ENCODE assay signal across 16 cellular contexts in the genomic region with DNA sequence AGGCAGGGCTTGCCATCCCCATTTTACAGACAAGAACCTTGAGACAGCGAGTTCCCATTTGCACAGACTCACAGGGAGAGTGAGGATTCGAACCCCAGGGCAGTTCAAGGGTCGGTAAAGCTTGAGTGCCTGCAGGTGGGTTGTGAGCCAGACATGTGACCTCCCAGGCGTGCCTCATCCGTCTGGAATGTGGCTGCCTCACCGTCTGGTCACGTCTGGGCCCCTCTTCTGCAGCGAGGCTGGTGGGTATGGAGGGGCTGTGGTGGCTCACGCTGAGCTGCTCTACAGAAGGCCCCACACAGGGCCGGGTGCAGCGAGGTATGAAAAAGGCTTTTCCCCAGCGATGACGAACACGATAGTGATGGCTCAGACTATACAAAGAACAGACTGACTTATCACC. TPM values are rescaled to one million over a fixed set of nuclear protein-coding genes. Genes with fewer than 3 reads are reported as not detected.
DNase-seq lines count a peak whose midpoint lies in the region; ATAC-seq and TF ChIP-seq lines count a peak whose summit lies in the region.
"Had no signal": no experiment of that assay in that cellular context is flagged by ENCODE, and none has a peak within 500 bp of the region (broad histone marks: within the 10 kb centered on the region; RNA-seq: fewer than 3 reads in every experiment).

No MANE protein-coding gene starts in this region.

- H3K9ac ChIP-seq in HCT116 (ENCODE audit: low read length) = no peak overlapping the region

- no peaks in the 10 kb centered on the region for H3K9me2 ChIP-seq in HCT116 (ENCODE audit: insufficient read depth)

- TF ChIP-seq POLR2A in HCT116 (IDR thresholded peaks at IDR 0.05; ENCODE audit: borderline replicate concordance, extremely low read depth, insufficient read depth, insufficient read length) = no peak

- no peaks in the 10 kb centered on the region for H3K27me3 ChIP-seq in HCT116 (ENCODE audit: insufficient read depth, low read length)
- no peaks in the 10 kb centered on the region for H3K27me3 ChIP-seq in RWPE2 (ENCODE audit: insufficient read depth, poor library complexity, severe bottlenecking)
- no peaks in the 10 kb centered on the region for H3K27me3 ChIP-seq in foreskin keratinocyte

- BruUV-seq in HCT116 (replicated peaks; lab: Mats Ljungman, UMichigan) = no TSS peak

- H2AFZ ChIP-seq in HCT116 (ENCODE audit: low read depth, low read length, poor library complexity, severe bottlenecking) = no peak overlapping the region

- H3K27ac ChIP-seq in HCT116 (ENCODE audit: low read depth, low read length) (no peak overlapping the region), RWPE2 (ENCODE audit: poor library complexity, severe bottlenecking) (peak overlapping the region; percentile 7), foreskin keratinocyte (no peak overlapping the region)
- H3K27ac ChIP-seq: thoracic aorta had no signal

- H4K20me1 ChIP-seq in HCT116 (ENCODE audit: insufficient read depth) = no peaks in the 10 kb centered on the region

- DNase-seq in HCT116 (ENCODE audit: low read depth, low spot score) (no peak), RWPE2 (ENCODE audit: low spot score) (no peak), foreskin keratinocyte (peak; percentile 76 to 86), retinal pigment epithelial cell (ENCODE audit: low read depth) (peak; percentile 79), UCSD-AML1 (lab: John Stamatoyannopoulos, UW; ENCODE audit: unreplicated experiment) (no peak), activated gamma-delta T cell treated with Interleukin-2 at 50 U/mL for 16 hours (no peak), Kasumi-1 (lab: John Stamatoyannopoulos, UW) (no peak), GDM1 (lab: John Stamatoyannopoulos, UW) (no peak)
- DNase-seq: activated CD4-positive, alpha-beta memory T cell treated with anti-CD3 and anti-CD28 coated beads, Interleukin-2, amount 10 ng/mL, durations not matched to agents 7 days and 5 days; CD8-positive, alpha-beta T cell; effector memory CD8-positive, alpha-beta T cell; NCI-H526; nucleus accumbens had no signal

- POLR2A ChIA-PET in HCT116 (lab: Charles Lee) = interaction anchor here (1.0 kb wide), 1 partner anchor 20 kb away, joined by 3 read pairs; no protein-coding TSS in a partner anchor

- H3K79me2 ChIP-seq in HCT116 (ENCODE audit: insufficient read depth, low read length) = no peaks in the 10 kb centered on the region

- RAD21 ChIA-PET in HCT116 (lab: Charles Lee; ENCODE audit: low non-redundant PET in 1 of 2, low total read pairs in 2 of 2, uncharacterized antibody in 2 of 2, unreplicated experiment in 2 of 2) = no interaction called here

- peaks cover 2 to 12% of the 10 kb centered on the region in 2 experiments; a peak in 2 of 4 replicates for H3K4me1 ChIP-seq in HCT116 (ENCODE audit: control insufficient read depth in 1 of 2, insufficient read depth in 2 of 2, low read length in 2 of 2)
- H3K4me1 ChIP-seq in RWPE2 (ENCODE audit: insufficient read depth, poor library complexity, severe bottlenecking) = no peaks in the 10 kb centered on the region
- peaks cover 5% of the 10 kb centered on the region for H3K4me1 ChIP-seq in foreskin keratinocyte

- H3K9me3 ChIP-seq in HCT116 (ENCODE audit: control insufficient read depth in 1 of 2, insufficient read depth in 1 of 2, low read depth in 1 of 2, low read length in 2 of 2) (no peaks in the 10 kb centered on the region), RWPE2 (ENCODE audit: severe bottlenecking) (no peaks in the 10 kb centered on the region)
- H3K9me3 ChIP-seq: thoracic aorta had no signal

- H3K4me3 ChIP-seq in HCT116 (replicated peaks in 1 of 2; ENCODE audit: low read depth in 1 of 2, low read length in 2 of 2) = no peak overlapping the region
- H3K4me3 ChIP-seq in RWPE2 (ENCODE audit: severe bottlenecking) = no peak overlapping the region
- no peak overlapping the region for H3K4me3 ChIP-seq in retinal pigment epithelial cell (ENCODE audit: low read length)
- H3K4me3 ChIP-seq: lung, thoracic aorta had no signal

- TF ChIP-seq RAD21 in HCT116 (IDR thresholded peaks at IDR 0.05; ENCODE audit: low read depth) = no peak

- CTCF ChIA-PET in HCT116 (lab: Charles Lee) = no interaction called here

- TF ChIP-seq CTCF in HCT116 (IDR thresholded peaks at IDR 0.05 in 2 of 3, conservative IDR thresholded peaks at IDR 0.05 in 1 of 3; ENCODE audit: borderline replicate concordance in 1 of 3, insufficient read depth in 1 of 3, low read depth in 2 of 3, low read length in 2 of 3) (no peak), RWPE2 (IDR thresholded peaks at IDR 0.05; ENCODE audit: poor library complexity, severe bottlenecking) (no peak), foreskin keratinocyte (conservative IDR thresholded peaks at IDR 0.05) (no peak), retinal pigment epithelial cell (conservative IDR thresholded peaks at IDR 0.05; ENCODE audit: low read depth, low read length) (no peak)

- H3K36me3 ChIP-seq in HCT116 (ENCODE audit: control insufficient read depth in 1 of 2, insufficient read depth in 2 of 2, low read length in 2 of 2) (no peaks in the 10 kb centered on the region), RWPE2 (ENCODE audit: low read depth) (no peaks in the 10 kb centered on the region)
- H3K36me3 ChIP-seq: thoracic aorta had no signal

- peak overlapping the region; percentile 29 for H3K4me2 ChIP-seq in HCT116 (ENCODE audit: low read length)

- intact Hi-C loops in HCT116 (cut with micrococcal nuclease) = no loop called here

- ATAC-seq in HCT116 (peak; percentile 70), RWPE2 (ENCODE audit: low read depth) (peak; percentile 84), foreskin keratinocyte (peak; percentile 97)
- ATAC-seq: activated T-helper 17 cell treated with anti-CD3 and anti-CD28 coated beads, Interleukin-2, amount 50 U/mL, for 72 hours; CD8-positive, alpha-beta T cell; effector memory CD8-positive, alpha-beta T cell had no signal

TF ChIP-seq in HCT116, 20 proteins besides CTCF, POLR2A, EP300 and RAD21:
- no peak for TF ChIP-seq CBX3 (IDR thresholded peaks at IDR 0.05; ENCODE audit: low read depth)
- TF ChIP-seq FOSL1 (IDR thresholded peaks at IDR 0.05; ENCODE audit: low read depth) = no peak

RNA-seq across cellular contexts. Expression of gene LHX1, which starts 35.8 kb away (rescaled TPM):
- total RNA-seq in HCT116 (2021; ENCODE audit: unreplicated experiment) = 0.44 TPM
- 0.22 and 0.62 TPM in 2 replicates for polyA plus RNA-seq in HCT116 (2012)
- not detected in 2 replicates for total RNA-seq in foreskin keratinocyte
- polyA plus RNA-seq in foreskin keratinocyte = 0.02 TPM in 1 of 2 replicates, not detected in the other
- total RNA-seq: CD8-positive, alpha-beta T cell; lung; thoracic aorta had no signal
- polyA plus RNA-seq: lung had no signal

RNA-seq across cellular contexts. Expression of gene AATF, which starts 47.2 kb away (rescaled TPM):
- total RNA-seq in HCT116 (2021; ENCODE audit: unreplicated experiment) (105 TPM), foreskin keratinocyte (57.3 and 57.9 TPM in 2 replicates)
- 153 and 200 TPM in 2 replicates for polyA plus RNA-seq in HCT116 (2012)
- 46.9 and 54.5 TPM in 2 replicates for polyA plus RNA-seq in foreskin keratinocyte

Comparison
In these comparisons a context has a peak if more than half of its experiments do, and no peak if none do; other contexts are left out.
1. DNase-seq: peak in foreskin keratinocyte (2 of 2) and retinal pigment epithelial cell (single experiment); none in HCT116 (single experiment), RWPE2 (single experiment), UCSD-AML1 (single experiment), activated gamma-delta T cell treated with Interleukin-2 at 50 U/mL for 16 hours (single experiment), Kasumi-1 (0 of 2) and GDM1 (single experiment).
2. Peak in every context shown above with its lines, with median percentiles within 50 percentile points of each other: ATAC-seq.